18 cellular contexts compared by ENCODE assay signal in genomic region chr13:23715092-23715761, GRCh38.
DNase-seq lines count a peak whose midpoint lies in the region; ATAC-seq and TF ChIP-seq lines count a peak whose summit lies in the region.
"Had no signal": no experiment of that assay in that cellular context is flagged by ENCODE, and none has a peak within 500 bp of the region (broad histone marks: within the 10 kb centered on the region; RNA-seq: fewer than 3 reads in every experiment).

No MANE protein-coding gene starts in this region.

- H3K9me3 ChIP-seq in uterus, result no peaks in the 10 kb centered on the region

- no peak for TF ChIP-seq CTCF in WTC11 (IDR thresholded peaks at IDR 0.05)
- TF ChIP-seq CTCF in progenitor cell of endocrine pancreas (IDR thresholded peaks at IDR 0.05; ENCODE audit: unreplicated experiment), result no peak
- no peak for TF ChIP-seq CTCF in uterus (IDR thresholded peaks at IDR 0.05)

- H3K27ac Mint-ChIP-seq in WTC11 (no peak overlapping the region), progenitor cell of endocrine pancreas (peak overlapping the region; percentile 48)
- H3K27ac Mint-ChIP-seq: HFFc6, T-cell had no signal

- POLR2A ChIA-PET in WTC11 (lab: Charles Lee), result no interaction called here

- H3K9me3 Mint-ChIP-seq in WTC11 (peaks cover 30% of the 10 kb centered on the region), progenitor cell of endocrine pancreas (ENCODE audit: low read depth) (peaks cover 14% of the 10 kb centered on the region)

- H3K27ac ChIP-seq in uterus, result no peak overlapping the region
- H3K27ac ChIP-seq: SK-N-MC had no signal

- H3K36me3 ChIP-seq in H7 (replicated peaks; ENCODE audit: control insufficient read depth, insufficient read depth, low read length) (no peaks in the 10 kb centered on the region), uterus (no peaks in the 10 kb centered on the region)

- peak; percentile 35 for ATAC-seq in WTC11
- no peak for ATAC-seq in HG03378 (IDR thresholded peaks at IDR 0.05; ENCODE audit: unreplicated experiment)
- ATAC-seq: T-cell had no signal

- no peak overlapping the region for H3K4me3 Mint-ChIP-seq in WTC11
- no peak overlapping the region for H3K4me3 Mint-ChIP-seq in progenitor cell of endocrine pancreas (ENCODE audit: low read depth)
- H3K4me3 Mint-ChIP-seq: CD14-positive monocyte, HFFc6, T-cell had no signal

- H3K36me3 Mint-ChIP-seq in WTC11, result peaks cover 18% of the 10 kb centered on the region
- no peaks in the 10 kb centered on the region for H3K36me3 Mint-ChIP-seq in progenitor cell of endocrine pancreas (ENCODE audit: insufficient read depth)
- H3K36me3 Mint-ChIP-seq: CD14-positive monocyte, T-cell had no signal

- H3K27me3 Mint-ChIP-seq in WTC11 (ENCODE audit: low read depth) (peaks cover 3% of the 10 kb centered on the region; the same call in 1 of the 2 replicates), progenitor cell of endocrine pancreas (peaks cover 19% of the 10 kb centered on the region)

- intact Hi-C loops in uterus (cut with DNase I; ENCODE audit: low total_unique reads), result no loop called here

- DNase-seq in NCI-H2171 treated with DMSO at 0.1 percent for 48 hours (lab: John Stamatoyannopoulos, UW) (peak; percentile 19), NCI-H2171 (lab: John Stamatoyannopoulos, UW) (no peak), H7 (peak; percentile 28), WTC11 (ENCODE audit: low spot score) (no peak), progenitor cell of endocrine pancreas (ENCODE audit: low spot score, unreplicated experiment) (no peak), NCI-H524 treated with DMSO at 0.1 percent for 48 hours (lab: John Stamatoyannopoulos, UW) (no peak), uterus (no peak)
- DNase-seq: COR-L47, DMS79 treated with DMSO at 0.1 percent for 48 hours, GDM1, HFFc6, NCI-H1417, NCI-H2029 treated with DMSO at 0.1 percent for 48 hours, NCI-H2227 treated with DMSO at 0.1 percent for 48 hours, T-cell had no signal

- no peaks in the 10 kb centered on the region for H3K4me1 ChIP-seq in uterus

- H3K4me3 ChIP-seq in H7 (ENCODE audit: insufficient read depth, low read depth, low read length) (no peak overlapping the region), uterus (no peak overlapping the region)
- H3K4me3 ChIP-seq: SK-N-MC had no signal

- H3K4me1 Mint-ChIP-seq in WTC11 (no peaks in the 10 kb centered on the region), progenitor cell of endocrine pancreas (ENCODE audit: low read depth) (no peaks in the 10 kb centered on the region)

- H3K27me3 ChIP-seq in H7 (ENCODE audit: control insufficient read depth, insufficient read depth, low read length) (no peaks in the 10 kb centered on the region), uterus (no peaks in the 10 kb centered on the region)

- CTCF ChIA-PET in WTC11 (lab: Charles Lee), result interaction anchor here (0.6 to 1.4 kb wide), 13 partner anchors 9 to 514 kb away, joined by 3 to 8 read pairs (median 4); partner anchors contain the start of gene MIPEP

- TF ChIP-seq POLR2A in uterus (IDR thresholded peaks at IDR 0.05), result no peak

TF ChIP-seq in WTC11, 78 proteins besides CTCF, POLR2A, EP300 and RAD21:
- TF ChIP-seq SOX15 (CRISPR knock-in tag; IDR thresholded peaks at IDR 0.05), result no peak
- TF ChIP-seq ATF1 (CRISPR knock-in tag; IDR thresholded peaks at IDR 0.05), result no peak
- TF ChIP-seq FOXP4 (CRISPR knock-in tag; IDR thresholded peaks at IDR 0.05), result no peak
- TF ChIP-seq ZNF512 (CRISPR knock-in tag; IDR thresholded peaks at IDR 0.05; ENCODE audit: borderline replicate concordance), result no peak
- TF ChIP-seq, protein P1, sequence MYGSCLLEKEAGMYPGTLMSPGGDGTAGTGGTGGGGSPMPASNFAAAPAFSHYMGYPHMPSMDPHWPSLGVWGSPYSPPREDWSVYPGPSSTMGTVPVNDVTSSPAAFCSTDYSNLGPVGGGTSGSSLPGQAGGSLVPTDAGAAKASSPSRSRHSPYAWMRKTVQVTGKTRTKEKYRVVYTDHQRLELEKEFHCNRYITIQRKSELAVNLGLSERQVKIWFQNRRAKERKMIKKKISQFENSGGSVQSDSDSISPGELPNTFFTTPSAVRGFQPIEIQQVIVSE (CRISPR knock-in tag; IDR thresholded peaks at IDR 0.05; ENCODE audit: borderline replicate concordance), result no peak
- no peak for TF ChIP-seq ZNF423 (CRISPR knock-in tag; IDR thresholded peaks at IDR 0.05)

Comparison
In these comparisons a context has a peak if more than half of its experiments do, and no peak if none do; other contexts are left out.
1. DNase-seq: peak in NCI-H2171 treated with DMSO at 0.1 percent for 48 hours (single experiment) and H7 (single experiment); none in NCI-H2171 (single experiment), WTC11 (single experiment), progenitor cell of endocrine pancreas (single experiment), NCI-H524 treated with DMSO at 0.1 percent for 48 hours (single experiment) and uterus (0 of 2).